ENCODE assay signal across 8 cellular contexts in the genomic region with DNA sequence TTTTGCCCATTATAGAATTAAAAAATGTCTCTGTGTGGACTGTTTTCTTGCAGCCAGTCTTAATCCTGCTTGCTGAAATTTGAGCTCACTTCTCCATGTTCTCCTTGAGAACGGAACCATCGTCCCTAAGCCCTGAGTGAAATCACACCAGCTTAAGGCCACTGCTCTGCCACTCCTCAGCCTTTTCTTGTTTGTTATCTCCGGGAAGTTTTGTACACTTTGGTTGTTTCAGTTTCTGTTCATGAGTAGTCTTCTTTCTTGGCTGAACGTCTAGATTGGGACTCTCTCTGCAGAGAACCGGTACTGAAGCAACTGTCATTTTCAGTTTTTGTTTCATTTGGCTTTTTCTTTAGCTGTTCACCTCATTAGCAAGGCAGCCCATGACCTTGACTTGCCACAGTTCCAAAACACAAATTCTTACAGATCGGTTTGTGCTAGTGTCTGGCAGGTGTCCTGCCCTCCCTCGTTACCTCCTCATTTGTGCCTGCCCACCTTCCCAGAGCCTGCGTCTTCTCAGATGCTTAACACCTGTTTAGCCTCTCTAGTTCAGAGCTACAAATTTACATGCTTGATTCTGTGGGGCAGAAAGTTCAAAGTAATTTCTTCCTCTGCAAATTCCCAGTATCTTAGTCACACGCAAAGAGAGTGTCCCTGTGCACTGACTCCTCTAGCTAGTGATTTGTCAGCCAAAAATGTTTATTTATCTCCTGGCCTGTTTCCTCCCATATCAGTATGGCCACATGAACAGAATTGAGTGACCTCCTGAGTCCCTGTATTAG. TPM values are rescaled to one million over a fixed set of nuclear protein-coding genes. Genes with fewer than 3 reads are reported as not detected.
DNase-seq lines count a peak whose midpoint lies in the region; ATAC-seq and TF ChIP-seq lines count a peak whose summit lies in the region.

No MANE protein-coding gene starts in this region.

- H3K4me3 Mint-ChIP-seq in T-cell (peak overlapping the region; percentile 55 to 77 (median 67)), chondrocyte (ENCODE audit: unreplicated experiment) (no peak overlapping the region)

- TF ChIP-seq CTCF in foreskin keratinocyte (conservative IDR thresholded peaks at IDR 0.05) (no peak), chondrocyte (IDR thresholded peaks at IDR 0.05) (no peak)

- POLR2A ChIA-PET in T-cell (lab: Charles Lee), result interaction anchor here in 1 of 2 donors (0.6 to 1.0 kb wide), 3 partner anchors 12 to 58 kb away, joined by 3 to 5 read pairs (median 4); no protein-coding TSS in a partner anchor

- ATAC-seq in HG02973 (IDR thresholded peaks at IDR 0.05; ENCODE audit: unreplicated experiment), result peak; percentile 94
- ATAC-seq in T-cell (replicated peaks in 1 of 4), result peak; percentile 81 to 92 (median 82)
- peak; percentile 9 for ATAC-seq in foreskin keratinocyte

- H3K27me3 Mint-ChIP-seq in T-cell (no peaks in the 10 kb centered on the region), chondrocyte (ENCODE audit: low read depth) (no peaks in the 10 kb centered on the region)

- peak; percentile 84 for DNase-seq in activated CD8-positive, alpha-beta memory T cell treated with anti-CD3 and anti-CD28 coated beads for 24 hours
- no peak for DNase-seq in activated CD8-positive, alpha-beta memory T cell treated with anti-CD3 and anti-CD28 coated beads, Interleukin-2, amount 50 U/mL, for 48 hours
- DNase-seq in T-cell (peak in 8 of 34 experiments; percentile 3 to 25 (median 15)), foreskin keratinocyte (no peak), midbrain (lab: John Stamatoyannopoulos, UW) (no peak), chondrocyte (ENCODE audit: low spot score) (no peak)
- peak; percentile 9 to 14 for DNase-seq in stimulated activated CD4-positive, alpha-beta T cell treated with anti-CD3 and anti-CD28 coated beads, Interleukin-1b, Interleukin-23, amount 100 ng/mL, for 4 hours (ENCODE audit: low read depth in 2 of 2)

- H3K27ac ChIP-seq in foreskin keratinocyte, result no peak overlapping the region

- CTCF ChIA-PET in T-cell (lab: Charles Lee), result interaction anchor here (0.6 to 1.5 kb wide), 6 partner anchors 10 to 274 kb away, joined by 3 to 5 read pairs (median 4); no protein-coding TSS in a partner anchor

- peaks cover 46 to 55% (median 53%) of the 10 kb centered on the region in 3 donors for H3K4me1 Mint-ChIP-seq in T-cell
- H3K4me1 Mint-ChIP-seq in chondrocyte (ENCODE audit: low read depth), result peaks cover 9% of the 10 kb centered on the region

- H3K36me3 Mint-ChIP-seq in T-cell (no peaks in the 10 kb centered on the region), chondrocyte (ENCODE audit: low read depth) (peaks cover 23% of the 10 kb centered on the region)

- no peaks in the 10 kb centered on the region for H3K27me3 ChIP-seq in foreskin keratinocyte

- H3K4me1 ChIP-seq in foreskin keratinocyte, result no peaks in the 10 kb centered on the region

- H3K27ac Mint-ChIP-seq in T-cell, result peak overlapping the region; percentile 86 to 88
- no peak overlapping the region for H3K27ac Mint-ChIP-seq in chondrocyte (ENCODE audit: unreplicated experiment)

- H3K9me3 Mint-ChIP-seq in T-cell (no peaks in the 10 kb centered on the region), chondrocyte (ENCODE audit: low read depth) (no peaks in the 10 kb centered on the region)

RNA-seq across cellular contexts. Expression of a gene that starts 12.4 kb away (rescaled TPM):
- total RNA-seq in T-cell, result 1 to 10 TPM; 1.9 to 5.6 (median 4.0) TPM
- total RNA-seq in foreskin keratinocyte, result 10.2 and 16.5 TPM in 2 replicates
- 8.0 and 11.9 TPM in 2 replicates for polyA plus RNA-seq in foreskin keratinocyte
- total RNA-seq in chondrocyte, result 14.5 to 21.0 TPM (median 19.5 TPM) in 3 replicates

RNA-seq across cellular contexts. Expression of a gene that starts 57.3 kb away (rescaled TPM):
- 10 to 100 TPM; 39.7 to 85.9 (median 65.0) TPM for total RNA-seq in T-cell
- 4.0 and 4.5 TPM in 2 replicates for total RNA-seq in foreskin keratinocyte
- 3.6 and 4.6 TPM in 2 replicates for polyA plus RNA-seq in foreskin keratinocyte
- total RNA-seq in chondrocyte, result 6.6 to 10.2 TPM (median 7.4 TPM) in 3 replicates

Comparison
In these comparisons a context has a peak if more than half of its experiments do, and no peak if none do; other contexts are left out.
1. DNase-seq: peak in activated CD8-positive, alpha-beta memory T cell treated with anti-CD3 and anti-CD28 coated beads for 24 hours (single experiment) and stimulated activated CD4-positive, alpha-beta T cell treated with anti-CD3 and anti-CD28 coated beads, Interleukin-1b, Interleukin-23, amount 100 ng/mL, for 4 hours (2 of 2); none in activated CD8-positive, alpha-beta memory T cell treated with anti-CD3 and anti-CD28 coated beads, Interleukin-2, amount 50 U/mL, for 48 hours (single experiment), foreskin keratinocyte (0 of 2), midbrain (single experiment) and chondrocyte (single experiment).
2. ATAC-seq: peak in every context shown above with its lines; median percentile 94 in HG02973; 82 in T-cell; 9 in foreskin keratinocyte.